In genomic region chr21:24829397-24829796, GRCh38 we compare ENCODE assay signal across 23 cellular contexts.
A peak's percentile ranks its signal among the peaks of the same experiment; 100 is the strongest.
DNase-seq lines count a peak whose midpoint lies in the region; ATAC-seq and TF ChIP-seq lines count a peak whose summit lies in the region.
"Had no signal": no experiment of that assay in that cellular context is flagged by ENCODE, and none has a peak within 500 bp of the region (broad histone marks: within the 10 kb centered on the region; RNA-seq: fewer than 3 reads in every experiment).

No MANE protein-coding gene starts in this region.

- no peak overlapping the region for H4K5ac ChIP-seq in mesendoderm (ENCODE audit: low read length)

- no peaks in the 10 kb centered on the region for H3K79me1 ChIP-seq in mesendoderm (ENCODE audit: low read length)

- H3K79me2 ChIP-seq in SK-N-SH (ENCODE audit: insufficient read depth) (no peaks in the 10 kb centered on the region), mesendoderm (ENCODE audit: control insufficient read depth, insufficient read depth, low read length) (no peaks in the 10 kb centered on the region)

- H3K4ac ChIP-seq in mesendoderm (ENCODE audit: low read depth, low read length): no peak overlapping the region

- no peak overlapping the region for H2BK120ac ChIP-seq in mesendoderm (ENCODE audit: low read depth, low read length)

- H4K8ac ChIP-seq in mesendoderm (ENCODE audit: low read depth, low read length): no peak overlapping the region

- no peaks in the 10 kb centered on the region for H3K9me2 ChIP-seq in SK-N-SH

- no peak for TF ChIP-seq RAD21 in SK-N-SH (IDR thresholded peaks at IDR 0.05; ENCODE audit: low read length)

- H3K4me2 ChIP-seq in SK-N-SH (no peak overlapping the region), mesendoderm (ENCODE audit: low read length) (no peak overlapping the region)
- H3K4me2 ChIP-seq: GM23338 had no signal

- H3K56ac ChIP-seq in mesendoderm (ENCODE audit: low read length): no peak overlapping the region

- no peak overlapping the region for H2AK5ac ChIP-seq in mesendoderm (ENCODE audit: low read length)

- H3K9me3 ChIP-seq in SK-N-SH: no peaks in the 10 kb centered on the region
- H3K9me3 ChIP-seq: MG63, SJSA1 had no signal

- H3K23ac ChIP-seq in mesendoderm (ENCODE audit: low read length): no peak overlapping the region

- H3K4me3 ChIP-seq in SK-N-SH (ENCODE audit: low read depth in 2 of 2, low read length in 1 of 2) (no peak overlapping the region), mesendoderm (ENCODE audit: low read length) (no peak overlapping the region)
- H3K4me3 ChIP-seq: GM12878, GM23338, MG63, SJSA1 had no signal

- no peaks in the 10 kb centered on the region for H4K20me1 ChIP-seq in SK-N-SH (ENCODE audit: insufficient read depth)

- H2AFZ ChIP-seq in SK-N-SH (ENCODE audit: low read depth): peak overlapping the region; percentile 77
- H2AFZ ChIP-seq: GM23338 had no signal

- no peak overlapping the region for H3K9ac ChIP-seq in SK-N-SH
- H3K9ac ChIP-seq in mesendoderm (ENCODE audit: low read length): no peak overlapping the region

- H3K27ac ChIP-seq in SK-N-SH (ENCODE audit: low read depth in 2 of 2, low read length in 1 of 2): peak overlapping the region in 1 of 2 experiments; percentile 51; a peak in 1 of 4 replicates
- no peak overlapping the region for H3K27ac ChIP-seq in mesendoderm (ENCODE audit: low read depth, low read length)
- H3K27ac ChIP-seq: HL-60, SJSA1 had no signal

- H3K18ac ChIP-seq in mesendoderm (ENCODE audit: low read length): no peak overlapping the region

- DNase-seq in NCI-H82 (lab: John Stamatoyannopoulos, UW) (peak; percentile 11), NCI-H82 treated with DMSO at 0.1 percent for 48 hours (lab: John Stamatoyannopoulos, UW; ENCODE audit: unreplicated experiment) (no peak), D341Med (ENCODE audit: low spot score) (peak; percentile 26), SK-N-SH (peak; percentile 8), mesendoderm (peak; percentile 75), NOMO-1 treated with DMSO at 0.1 percent for 48 hours (lab: John Stamatoyannopoulos, UW; ENCODE audit: unreplicated experiment) (no peak), amygdala (lab: John Stamatoyannopoulos, UW) (no peak)
- DNase-seq: 8988T, COR-L47, EL, HCEC 1CT, IMR-90, Karpas-422, MG63, NCI-H1048, NCI-H1436 treated with DMSO at 0.1 percent for 48 hours, NCI-H2081, NCI-H748 treated with DMSO at 0.1 percent for 48 hours had no signal

- H3K36me3 ChIP-seq in SK-N-SH (replicated peaks in 1 of 2; ENCODE audit: control insufficient read depth in 1 of 2, insufficient read depth in 2 of 2, low read length in 1 of 2): no peaks in the 10 kb centered on the region
- no peaks in the 10 kb centered on the region for H3K36me3 ChIP-seq in mesendoderm (ENCODE audit: control insufficient read depth, insufficient read depth, low read length)
- H3K36me3 ChIP-seq: MG63, SJSA1 had no signal

- no peaks in the 10 kb centered on the region for H3F3A ChIP-seq in SK-N-SH (replicated peaks; ENCODE audit: insufficient read depth)

- CTCF ChIA-PET in SK-N-SH (lab: Yijun Ruan, JAX): interaction anchor here (0.6 to 1.4 kb wide), 6 partner anchors 10 to 484 kb away, joined by 3 read pairs; no protein-coding TSS in a partner anchor

- WGBS in SK-N-SH (ENCODE audit: low lambda C conversion rate): 40% methylated on average over 1 of the region's 1 CpG
- no CpG with 5 or more reads among the region's 1 CpG for WGBS in mesendoderm (ENCODE audit: extremely low coverage, insufficient coverage, low lambda C conversion rate)

- H3K27me3 ChIP-seq in SK-N-SH (ENCODE audit: insufficient read depth) (no peaks in the 10 kb centered on the region), mesendoderm (ENCODE audit: insufficient read depth, low read length, poor library complexity) (no peaks in the 10 kb centered on the region)
- H3K27me3 ChIP-seq: MG63, SJSA1 had no signal

- POLR2A ChIA-PET in SK-N-SH (lab: Yijun Ruan, JAX): no interaction called here

- TF ChIP-seq CTCF in SK-N-SH (IDR thresholded peaks at IDR 0.05): no peak

- TF ChIP-seq EP300 in SK-N-SH (IDR thresholded peaks at IDR 0.05; ENCODE audit: borderline replicate concordance in 1 of 2, low read depth in 1 of 2, low read length in 1 of 2): no peak

- H2BK15ac ChIP-seq in mesendoderm (replicated peaks; ENCODE audit: low read depth): no peak overlapping the region

- no peak overlapping the region for H2BK5ac ChIP-seq in mesendoderm (ENCODE audit: low read length)

- no peak for ATAC-seq in GM19023 (IDR thresholded peaks at IDR 0.05; ENCODE audit: unreplicated experiment)
- ATAC-seq: GM12878, GM23338 had no signal

- peaks cover 0 to 18% of the 10 kb centered on the region in 2 experiments; a peak in 2 of 4 replicates for H3K4me1 ChIP-seq in SK-N-SH (ENCODE audit: control insufficient read depth in 1 of 2, insufficient read depth in 2 of 2, low read depth in 1 of 2, low read length in 1 of 2)
- H3K4me1 ChIP-seq in mesendoderm (ENCODE audit: control insufficient read depth, low read depth, low read length): no peaks in the 10 kb centered on the region
- H3K4me1 ChIP-seq: SJSA1 had no signal

TF ChIP-seq in SK-N-SH, 30 proteins besides CTCF, POLR2A, EP300 and RAD21:
- TF ChIP-seq MXI1 (IDR thresholded peaks at IDR 0.05; ENCODE audit: low read depth, low read length): no peak
- TF ChIP-seq SMC3 (IDR thresholded peaks at IDR 0.05; ENCODE audit: low read depth, low read length): no peak

Comparison
In these comparisons a context has a peak if more than half of its experiments do, and no peak if none do; other contexts are left out.
1. DNase-seq: peak in NCI-H82 (single experiment), D341Med (single experiment), SK-N-SH (single experiment) and mesendoderm (single experiment); none in NCI-H82 treated with DMSO at 0.1 percent for 48 hours (single experiment), NOMO-1 treated with DMSO at 0.1 percent for 48 hours (single experiment) and amygdala (0 of 56).